8 cellular contexts compared by ENCODE assay signal in genomic region chr5:52657231-52657645, GRCh38.
DNase-seq lines count a peak whose midpoint lies in the region; ATAC-seq and FAIRE-seq lines count a peak whose summit lies in the region.

No MANE protein-coding gene starts in this region.

- DNase-seq in NCI-H510A treated with DMSO at 0.1 percent for 48 hours (lab: John Stamatoyannopoulos, UW), result peak; percentile 62
- DNase-seq in NCI-H510A (lab: John Stamatoyannopoulos, UW), result no peak
- DNase-seq in LHCN-M2 (ENCODE audit: low read depth), result peak; percentile 35
- peak; percentile 11 for DNase-seq in RCC 7860 (ENCODE audit: low spot score)
- DNase-seq in fibroblast of gingiva (ENCODE audit: low read depth), result peak; percentile 43
- peak; percentile 2 for DNase-seq in pulmonary artery endothelial cell (ENCODE audit: low read depth, low spot score)
- DNase-seq in cortex of kidney (lab: John Stamatoyannopoulos, UW), result no peak

- no peak for FAIRE-seq in RCC 7860 (lab: Jason Lieb, UNC)

- ATAC-seq in HG02678 (IDR thresholded peaks at IDR 0.05; ENCODE audit: unreplicated experiment), result no peak

Comparison
In these comparisons a context has a peak if more than half of its experiments do, and no peak if none do; other contexts are left out.
1. DNase-seq: peak in NCI-H510A treated with DMSO at 0.1 percent for 48 hours (single experiment), LHCN-M2 (single experiment), RCC 7860 (single experiment), fibroblast of gingiva (single experiment) and pulmonary artery endothelial cell (single experiment); none in NCI-H510A (single experiment) and cortex of kidney (single experiment).